1 cellular context compared by ENCODE assay signal in the genomic region with DNA sequence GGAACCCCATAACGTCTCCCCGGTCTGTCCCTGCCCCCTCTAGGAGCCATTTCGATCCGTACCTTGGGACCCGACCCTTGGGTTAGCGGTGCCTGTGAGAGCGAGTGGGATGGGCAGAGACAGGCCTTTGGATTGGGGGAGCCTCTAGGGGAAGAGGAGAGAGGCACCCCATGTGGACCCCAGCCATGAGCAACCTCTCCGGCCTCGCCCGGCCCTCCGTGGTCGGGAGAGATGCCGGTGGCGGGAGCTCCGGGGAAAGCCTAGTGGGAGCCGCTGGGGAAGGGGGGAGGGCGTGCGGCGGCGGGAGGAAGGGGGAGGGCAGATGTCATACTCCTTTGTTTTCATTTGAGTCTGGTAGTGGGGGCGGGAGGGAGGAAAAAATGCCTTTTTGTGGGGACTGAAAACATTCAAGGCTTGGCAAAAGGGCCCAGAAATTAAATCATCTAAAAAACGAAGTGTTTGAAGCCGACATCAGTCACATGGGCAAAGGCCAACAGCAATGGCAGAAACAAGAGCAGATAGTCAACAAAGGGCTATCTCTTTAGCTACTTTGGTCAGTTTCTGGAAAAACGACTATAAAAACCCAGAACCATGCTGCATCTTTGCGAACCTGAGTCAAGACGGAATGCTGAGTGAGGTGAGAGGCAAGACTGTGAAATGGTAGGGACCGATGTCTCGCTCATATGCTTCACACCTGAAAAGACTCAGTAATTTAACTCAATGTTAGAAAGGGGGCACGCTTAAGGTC.
TF ChIP-seq lines count a peak whose summit lies in the region.

No MANE protein-coding gene starts in this region.

TF ChIP-seq in HepG2, 621 proteins besides CTCF, POLR2A, EP300 and RAD21 (continued from another document and continues in another):
- TF ChIP-seq, protein P1, sequence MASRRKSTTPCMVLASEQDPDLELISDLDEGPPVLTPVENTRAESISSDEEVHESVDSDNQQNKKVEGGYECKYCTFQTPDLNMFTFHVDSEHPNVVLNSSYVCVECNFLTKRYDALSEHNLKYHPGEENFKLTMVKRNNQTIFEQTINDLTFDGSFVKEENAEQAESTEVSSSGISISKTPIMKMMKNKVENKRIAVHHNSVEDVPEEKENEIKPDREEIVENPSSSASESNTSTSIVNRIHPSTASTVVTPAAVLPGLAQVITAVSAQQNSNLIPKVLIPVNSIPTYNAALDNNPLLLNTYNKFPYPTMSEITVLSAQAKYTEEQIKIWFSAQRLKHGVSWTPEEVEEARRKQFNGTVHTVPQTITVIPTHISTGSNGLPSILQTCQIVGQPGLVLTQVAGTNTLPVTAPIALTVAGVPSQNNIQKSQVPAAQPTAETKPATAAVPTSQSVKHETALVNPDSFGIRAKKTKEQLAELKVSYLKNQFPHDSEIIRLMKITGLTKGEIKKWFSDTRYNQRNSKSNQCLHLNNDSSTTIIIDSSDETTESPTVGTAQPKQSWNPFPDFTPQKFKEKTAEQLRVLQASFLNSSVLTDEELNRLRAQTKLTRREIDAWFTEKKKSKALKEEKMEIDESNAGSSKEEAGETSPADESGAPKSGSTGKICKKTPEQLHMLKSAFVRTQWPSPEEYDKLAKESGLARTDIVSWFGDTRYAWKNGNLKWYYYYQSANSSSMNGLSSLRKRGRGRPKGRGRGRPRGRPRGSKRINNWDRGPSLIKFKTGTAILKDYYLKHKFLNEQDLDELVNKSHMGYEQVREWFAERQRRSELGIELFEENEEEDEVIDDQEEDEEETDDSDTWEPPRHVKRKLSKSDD (CRISPR knock-in tag; IDR thresholded peaks at IDR 0.05; ENCODE audit: low read depth): no peak
- no peak for TF ChIP-seq ZNF256 (CRISPR knock-in tag; conservative IDR thresholded peaks at IDR 0.05)
- TF ChIP-seq HOXD1 (CRISPR knock-in tag; IDR thresholded peaks at IDR 0.05): no peak
- TF ChIP-seq, protein P2, sequence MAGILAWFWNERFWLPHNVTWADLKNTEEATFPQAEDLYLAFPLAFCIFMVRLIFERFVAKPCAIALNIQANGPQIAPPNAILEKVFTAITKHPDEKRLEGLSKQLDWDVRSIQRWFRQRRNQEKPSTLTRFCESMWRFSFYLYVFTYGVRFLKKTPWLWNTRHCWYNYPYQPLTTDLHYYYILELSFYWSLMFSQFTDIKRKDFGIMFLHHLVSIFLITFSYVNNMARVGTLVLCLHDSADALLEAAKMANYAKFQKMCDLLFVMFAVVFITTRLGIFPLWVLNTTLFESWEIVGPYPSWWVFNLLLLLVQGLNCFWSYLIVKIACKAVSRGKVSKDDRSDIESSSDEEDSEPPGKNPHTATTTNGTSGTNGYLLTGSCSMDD (CRISPR knock-in tag; IDR thresholded peaks at IDR 0.05): no peak
- no peak for TF ChIP-seq ZNF619 (CRISPR knock-in tag; IDR thresholded peaks at IDR 0.05)
- no peak for TF ChIP-seq ZNF101 (CRISPR knock-in tag; IDR thresholded peaks at IDR 0.05; ENCODE audit: borderline replicate concordance, low read depth)
- no peak for TF ChIP-seq BCL6 (CRISPR knock-in tag; IDR thresholded peaks at IDR 0.05)
- no peak for TF ChIP-seq ZNF589 (CRISPR knock-in tag; conservative IDR thresholded peaks at IDR 0.05)
- TF ChIP-seq ERF (CRISPR knock-in tag; IDR thresholded peaks at IDR 0.05): no peak
- TF ChIP-seq ASH2L (IDR thresholded peaks at IDR 0.05; ENCODE audit: insufficient read length, low read depth, low read length): peak; percentile 25
- no peak for TF ChIP-seq ZNF891 (CRISPR knock-in tag; IDR thresholded peaks at IDR 0.05)
- TF ChIP-seq ZFP82 (CRISPR knock-in tag; IDR thresholded peaks at IDR 0.05; ENCODE audit: borderline replicate concordance): no peak; the same call in 1 of the 2 replicates
- TF ChIP-seq, protein P3, sequence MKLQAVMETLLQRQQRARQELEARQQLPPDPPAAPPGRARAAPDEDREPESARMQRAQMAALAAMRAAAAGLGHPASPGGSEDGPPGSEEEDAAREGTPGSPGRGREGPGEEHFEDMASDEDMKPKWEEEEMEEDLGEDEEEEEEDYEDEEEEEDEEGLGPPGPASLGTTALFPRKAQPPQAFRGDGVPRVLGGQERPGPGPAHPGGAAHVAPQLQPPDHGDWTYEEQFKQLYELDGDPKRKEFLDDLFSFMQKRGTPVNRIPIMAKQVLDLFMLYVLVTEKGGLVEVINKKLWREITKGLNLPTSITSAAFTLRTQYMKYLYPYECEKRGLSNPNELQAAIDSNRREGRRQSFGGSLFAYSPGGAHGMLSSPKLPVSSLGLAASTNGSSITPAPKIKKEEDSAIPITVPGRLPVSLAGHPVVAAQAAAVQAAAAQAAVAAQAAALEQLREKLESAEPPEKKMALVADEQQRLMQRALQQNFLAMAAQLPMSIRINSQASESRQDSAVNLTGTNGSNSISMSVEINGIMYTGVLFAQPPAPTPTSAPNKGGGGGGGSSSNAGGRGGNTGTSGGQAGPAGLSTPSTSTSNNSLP (IDR thresholded peaks at IDR 0.05; ENCODE audit: low read depth, low read length): no peak
- TF ChIP-seq HNF4A (CRISPR knock-in tag; IDR thresholded peaks at IDR 0.05): 0 out of 2 replicates have a peak, but pooled peaks have one; percentile 2
- no peak for TF ChIP-seq NFKB2 (CRISPR knock-in tag; IDR thresholded peaks at IDR 0.05; ENCODE audit: borderline replicate concordance)
- TF ChIP-seq KAT7 (CRISPR knock-in tag; IDR thresholded peaks at IDR 0.05; ENCODE audit: borderline replicate concordance): no peak
- TF ChIP-seq TGIF2 (CRISPR knock-in tag; IDR thresholded peaks at IDR 0.05): no peak
- TF ChIP-seq NR1H2 (CRISPR knock-in tag; IDR thresholded peaks at IDR 0.05; ENCODE audit: borderline replicate concordance, low read depth): no peak
- no peak for TF ChIP-seq ZNF674 (CRISPR knock-in tag; IDR thresholded peaks at IDR 0.05; ENCODE audit: low read depth)
- TF ChIP-seq GATAD2A (CRISPR knock-in tag; IDR thresholded peaks at IDR 0.05): no peak
- TF ChIP-seq, protein P4, sequence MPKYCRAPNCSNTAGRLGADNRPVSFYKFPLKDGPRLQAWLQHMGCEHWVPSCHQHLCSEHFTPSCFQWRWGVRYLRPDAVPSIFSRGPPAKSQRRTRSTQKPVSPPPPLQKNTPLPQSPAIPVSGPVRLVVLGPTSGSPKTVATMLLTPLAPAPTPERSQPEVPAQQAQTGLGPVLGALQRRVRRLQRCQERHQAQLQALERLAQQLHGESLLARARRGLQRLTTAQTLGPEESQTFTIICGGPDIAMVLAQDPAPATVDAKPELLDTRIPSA (CRISPR knock-in tag; IDR thresholded peaks at IDR 0.05; ENCODE audit: borderline replicate concordance): no peak
- TF ChIP-seq PRPF4 (IDR thresholded peaks at IDR 0.05; ENCODE audit: low read depth, low read length, poor library complexity, severe bottlenecking): peak; percentile 21
- TF ChIP-seq, protein P5, sequence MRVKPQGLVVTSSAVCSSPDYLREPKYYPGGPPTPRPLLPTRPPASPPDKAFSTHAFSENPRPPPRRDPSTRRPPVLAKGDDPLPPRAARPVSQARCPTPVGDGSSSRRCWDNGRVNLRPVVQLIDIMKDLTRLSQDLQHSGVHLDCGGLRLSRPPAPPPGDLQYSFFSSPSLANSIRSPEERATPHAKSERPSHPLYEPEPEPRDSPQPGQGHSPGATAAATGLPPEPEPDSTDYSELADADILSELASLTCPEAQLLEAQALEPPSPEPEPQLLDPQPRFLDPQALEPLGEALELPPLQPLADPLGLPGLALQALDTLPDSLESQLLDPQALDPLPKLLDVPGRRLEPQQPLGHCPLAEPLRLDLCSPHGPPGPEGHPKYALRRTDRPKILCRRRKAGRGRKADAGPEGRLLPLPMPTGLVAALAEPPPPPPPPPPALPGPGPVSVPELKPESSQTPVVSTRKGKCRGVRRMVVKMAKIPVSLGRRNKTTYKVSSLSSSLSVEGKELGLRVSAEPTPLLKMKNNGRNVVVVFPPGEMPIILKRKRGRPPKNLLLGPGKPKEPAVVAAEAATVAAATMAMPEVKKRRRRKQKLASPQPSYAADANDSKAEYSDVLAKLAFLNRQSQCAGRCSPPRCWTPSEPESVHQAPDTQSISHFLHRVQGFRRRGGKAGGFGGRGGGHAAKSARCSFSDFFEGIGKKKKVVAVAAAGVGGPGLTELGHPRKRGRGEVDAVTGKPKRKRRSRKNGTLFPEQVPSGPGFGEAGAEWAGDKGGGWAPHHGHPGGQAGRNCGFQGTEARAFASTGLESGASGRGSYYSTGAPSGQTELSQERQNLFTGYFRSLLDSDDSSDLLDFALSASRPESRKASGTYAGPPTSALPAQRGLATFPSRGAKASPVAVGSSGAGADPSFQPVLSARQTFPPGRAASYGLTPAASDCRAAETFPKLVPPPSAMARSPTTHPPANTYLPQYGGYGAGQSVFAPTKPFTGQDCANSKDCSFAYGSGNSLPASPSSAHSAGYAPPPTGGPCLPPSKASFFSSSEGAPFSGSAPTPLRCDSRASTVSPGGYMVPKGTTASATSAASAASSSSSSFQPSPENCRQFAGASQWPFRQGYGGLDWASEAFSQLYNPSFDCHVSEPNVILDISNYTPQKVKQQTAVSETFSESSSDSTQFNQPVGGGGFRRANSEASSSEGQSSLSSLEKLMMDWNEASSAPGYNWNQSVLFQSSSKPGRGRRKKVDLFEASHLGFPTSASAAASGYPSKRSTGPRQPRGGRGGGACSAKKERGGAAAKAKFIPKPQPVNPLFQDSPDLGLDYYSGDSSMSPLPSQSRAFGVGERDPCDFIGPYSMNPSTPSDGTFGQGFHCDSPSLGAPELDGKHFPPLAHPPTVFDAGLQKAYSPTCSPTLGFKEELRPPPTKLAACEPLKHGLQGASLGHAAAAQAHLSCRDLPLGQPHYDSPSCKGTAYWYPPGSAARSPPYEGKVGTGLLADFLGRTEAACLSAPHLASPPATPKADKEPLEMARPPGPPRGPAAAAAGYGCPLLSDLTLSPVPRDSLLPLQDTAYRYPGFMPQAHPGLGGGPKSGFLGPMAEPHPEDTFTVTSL (CRISPR knock-in tag; IDR thresholded peaks at IDR 0.05; ENCODE audit: borderline replicate concordance): no peak
- TF ChIP-seq ZNF558 (CRISPR knock-in tag; IDR thresholded peaks at IDR 0.05; ENCODE audit: borderline replicate concordance): 0 out of 2 replicates have a peak, but pooled peaks have one; percentile 83
- TF ChIP-seq EED (CRISPR knock-in tag; IDR thresholded peaks at IDR 0.05): 0 out of 2 replicates have a peak, but pooled peaks have one; percentile 49
- 0 out of 2 replicates have a peak, but pooled peaks have one; percentile 11 for TF ChIP-seq HNRNPL (IDR thresholded peaks at IDR 0.05; ENCODE audit: low read depth, low read length)
- no peak for TF ChIP-seq SUZ12 (IDR thresholded peaks at IDR 0.05; ENCODE audit: low read depth, low read length)
- TF ChIP-seq, protein P6, sequence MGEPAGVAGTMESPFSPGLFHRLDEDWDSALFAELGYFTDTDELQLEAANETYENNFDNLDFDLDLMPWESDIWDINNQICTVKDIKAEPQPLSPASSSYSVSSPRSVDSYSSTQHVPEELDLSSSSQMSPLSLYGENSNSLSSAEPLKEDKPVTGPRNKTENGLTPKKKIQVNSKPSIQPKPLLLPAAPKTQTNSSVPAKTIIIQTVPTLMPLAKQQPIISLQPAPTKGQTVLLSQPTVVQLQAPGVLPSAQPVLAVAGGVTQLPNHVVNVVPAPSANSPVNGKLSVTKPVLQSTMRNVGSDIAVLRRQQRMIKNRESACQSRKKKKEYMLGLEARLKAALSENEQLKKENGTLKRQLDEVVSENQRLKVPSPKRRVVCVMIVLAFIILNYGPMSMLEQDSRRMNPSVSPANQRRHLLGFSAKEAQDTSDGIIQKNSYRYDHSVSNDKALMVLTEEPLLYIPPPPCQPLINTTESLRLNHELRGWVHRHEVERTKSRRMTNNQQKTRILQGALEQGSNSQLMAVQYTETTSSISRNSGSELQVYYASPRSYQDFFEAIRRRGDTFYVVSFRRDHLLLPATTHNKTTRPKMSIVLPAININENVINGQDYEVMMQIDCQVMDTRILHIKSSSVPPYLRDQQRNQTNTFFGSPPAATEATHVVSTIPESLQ (CRISPR knock-in tag; conservative IDR thresholded peaks at IDR 0.05): no peak
- TF ChIP-seq, protein P7, sequence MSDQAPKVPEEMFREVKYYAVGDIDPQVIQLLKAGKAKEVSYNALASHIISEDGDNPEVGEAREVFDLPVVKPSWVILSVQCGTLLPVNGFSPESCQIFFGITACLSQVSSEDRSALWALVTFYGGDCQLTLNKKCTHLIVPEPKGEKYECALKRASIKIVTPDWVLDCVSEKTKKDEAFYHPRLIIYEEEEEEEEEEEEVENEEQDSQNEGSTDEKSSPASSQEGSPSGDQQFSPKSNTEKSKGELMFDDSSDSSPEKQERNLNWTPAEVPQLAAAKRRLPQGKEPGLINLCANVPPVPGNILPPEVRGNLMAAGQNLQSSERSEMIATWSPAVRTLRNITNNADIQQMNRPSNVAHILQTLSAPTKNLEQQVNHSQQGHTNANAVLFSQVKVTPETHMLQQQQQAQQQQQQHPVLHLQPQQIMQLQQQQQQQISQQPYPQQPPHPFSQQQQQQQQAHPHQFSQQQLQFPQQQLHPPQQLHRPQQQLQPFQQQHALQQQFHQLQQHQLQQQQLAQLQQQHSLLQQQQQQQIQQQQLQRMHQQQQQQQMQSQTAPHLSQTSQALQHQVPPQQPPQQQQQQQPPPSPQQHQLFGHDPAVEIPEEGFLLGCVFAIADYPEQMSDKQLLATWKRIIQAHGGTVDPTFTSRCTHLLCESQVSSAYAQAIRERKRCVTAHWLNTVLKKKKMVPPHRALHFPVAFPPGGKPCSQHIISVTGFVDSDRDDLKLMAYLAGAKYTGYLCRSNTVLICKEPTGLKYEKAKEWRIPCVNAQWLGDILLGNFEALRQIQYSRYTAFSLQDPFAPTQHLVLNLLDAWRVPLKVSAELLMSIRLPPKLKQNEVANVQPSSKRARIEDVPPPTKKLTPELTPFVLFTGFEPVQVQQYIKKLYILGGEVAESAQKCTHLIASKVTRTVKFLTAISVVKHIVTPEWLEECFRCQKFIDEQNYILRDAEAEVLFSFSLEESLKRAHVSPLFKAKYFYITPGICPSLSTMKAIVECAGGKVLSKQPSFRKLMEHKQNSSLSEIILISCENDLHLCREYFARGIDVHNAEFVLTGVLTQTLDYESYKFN (CRISPR knock-in tag; conservative IDR thresholded peaks at IDR 0.05): no peak
- no peak for TF ChIP-seq MAFF (IDR thresholded peaks at IDR 0.05; ENCODE audit: low read depth, low read length)
- TF ChIP-seq, protein P8, sequence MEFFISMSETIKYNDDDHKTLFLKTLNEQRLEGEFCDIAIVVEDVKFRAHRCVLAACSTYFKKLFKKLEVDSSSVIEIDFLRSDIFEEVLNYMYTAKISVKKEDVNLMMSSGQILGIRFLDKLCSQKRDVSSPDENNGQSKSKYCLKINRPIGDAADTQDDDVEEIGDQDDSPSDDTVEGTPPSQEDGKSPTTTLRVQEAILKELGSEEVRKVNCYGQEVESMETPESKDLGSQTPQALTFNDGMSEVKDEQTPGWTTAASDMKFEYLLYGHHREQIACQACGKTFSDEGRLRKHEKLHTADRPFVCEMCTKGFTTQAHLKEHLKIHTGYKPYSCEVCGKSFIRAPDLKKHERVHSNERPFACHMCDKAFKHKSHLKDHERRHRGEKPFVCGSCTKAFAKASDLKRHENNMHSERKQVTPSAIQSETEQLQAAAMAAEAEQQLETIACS (CRISPR knock-in tag; IDR thresholded peaks at IDR 0.05): no peak
- TF ChIP-seq IRX3 (CRISPR knock-in tag; IDR thresholded peaks at IDR 0.05; ENCODE audit: borderline replicate concordance, low read depth): no peak
- TF ChIP-seq RFXAP (CRISPR knock-in tag; IDR thresholded peaks at IDR 0.05; ENCODE audit: borderline replicate concordance): no peak
- TF ChIP-seq, protein P9, sequence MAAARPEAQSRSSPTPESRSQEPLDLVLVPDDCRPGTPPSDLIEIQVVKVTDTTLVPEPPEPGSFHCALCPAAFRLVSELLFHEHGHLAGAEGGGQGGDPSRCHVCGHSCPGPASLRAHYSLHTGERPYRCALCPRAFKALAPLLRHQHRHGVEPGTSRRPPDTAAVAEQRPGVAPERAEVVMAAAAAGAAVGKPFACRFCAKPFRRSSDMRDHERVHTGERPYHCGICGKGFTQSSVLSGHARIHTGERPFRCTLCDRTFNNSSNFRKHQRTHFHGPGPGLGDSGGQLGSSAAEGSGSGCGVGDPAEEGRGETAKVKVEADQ (CRISPR knock-in tag; IDR thresholded peaks at IDR 0.05; ENCODE audit: borderline replicate concordance): no peak
- TF ChIP-seq KLF16 (CRISPR knock-in tag; IDR thresholded peaks at IDR 0.05): no peak
- no peak for TF ChIP-seq DNMT1 (CRISPR knock-in tag; IDR thresholded peaks at IDR 0.05)
- no peak for TF ChIP-seq ZSCAN9 (CRISPR knock-in tag; IDR thresholded peaks at IDR 0.05; ENCODE audit: borderline replicate concordance)
- no peak for TF ChIP-seq ZNF713 (CRISPR knock-in tag; IDR thresholded peaks at IDR 0.05)
